24 cellular contexts compared by ENCODE assay signal in genomic region chr17:17351356-17351891, GRCh38. TPM values are rescaled to one million over a fixed set of nuclear protein-coding genes. Genes with fewer than 3 reads are reported as not detected.
DNase-seq lines count a peak whose midpoint lies in the region; ATAC-seq, FAIRE-seq and TF ChIP-seq lines count a peak whose summit lies in the region.
"Had no signal": no experiment of that assay in that cellular context is flagged by ENCODE, and none has a peak within 500 bp of the region (broad histone marks: within the 10 kb centered on the region; RNA-seq: fewer than 3 reads in every experiment).

No MANE protein-coding gene starts in this region.

- H3K27ac ChIP-seq in heart right ventricle (peak overlapping the region in 7 of 10 donors; percentile 9 to 59 (median 48)), SJCRH30 (peak overlapping the region; percentile 86), spleen (peak overlapping the region in 1 of 8 donors; percentile 33)
- H3K27ac ChIP-seq: left lung, SJSA1, thyroid gland had no signal

- no peak for DNase-seq in heart right ventricle
- no peak for DNase-seq in Right ventricle myocardium inferior (ENCODE audit: missing footprints)
- DNase-seq in SJCRH30 = peak; percentile 97 to 98
- DNase-seq in myocyte (ENCODE audit: low read depth) = peak; percentile 99
- DNase-seq in spleen = peak; percentile 63
- DNase-seq in GM12892 (ENCODE audit: insufficient read length) = no peak
- no peak for DNase-seq in activated CD4-positive, CD25-positive, alpha-beta regulatory T cell treated with anti-CD3 and anti-CD28 coated beads, Interleukin-2, amount 50 U/mL, for 72 hours
- no peak for DNase-seq in HAP-1 (ENCODE audit: low spot score in 2 of 2)
- DNase-seq: activated CD4-positive, alpha-beta T cell treated with anti-CD3 and anti-CD28 coated beads, Interleukin-2, amount 10 ng/mL, durations not matched to agents 7 days and 5 days; activated T-cell treated with anti-CD3 and anti-CD28 coated beads, Interleukin-2, amount 50 U/mL, for 4 hours; CD8-positive, alpha-beta T cell; central memory CD4-positive, alpha-beta T cell; effector memory CD8-positive, alpha-beta T cell; Karpas-422; naive thymus-derived CD4-positive, alpha-beta T cell; NCI-H1436; NCI-H2107; occipital lobe; T-helper 9 cell; thyroid gland had no signal

- H3K4me3 ChIP-seq in heart right ventricle = no peak overlapping the region
- H3K4me3 ChIP-seq in SJCRH30 = no peak overlapping the region
- no peak overlapping the region for H3K4me3 ChIP-seq in spleen
- no peak overlapping the region for H3K4me3 ChIP-seq in HAP-1
- H3K4me3 ChIP-seq: GM12878, left lung, SJSA1, thyroid gland had no signal

- 80 to 82% methylated on average over 16 of the region's 16 CpGs for WGBS in heart right ventricle, 2 donors
- 77 to 89% (median 82%) methylated on average over 12 to 16 of the region's 16 CpGs for WGBS in spleen, 5 donors

- in situ Hi-C loops in HAP-1 (cut with MboI; ENCODE audit: low sequenced_read_pairs) = loop anchor here (10.0 kb wide), 1 partner anchor 213 kb away; no protein-coding TSS in a partner anchor

- no peaks in the 10 kb centered on the region for H3K9me3 ChIP-seq in heart right ventricle
- H3K9me3 ChIP-seq in SJCRH30 (replicated peaks) = no peaks in the 10 kb centered on the region
- no peaks in the 10 kb centered on the region for H3K9me3 ChIP-seq in spleen
- no peaks in the 10 kb centered on the region for H3K9me3 ChIP-seq in HAP-1
- H3K9me3 ChIP-seq: BE2C, left lung, SJSA1, thyroid gland had no signal

- no peak for TF ChIP-seq POLR2A in spleen (IDR thresholded peaks at IDR 0.05)
- no peak for TF ChIP-seq POLR2A in GM12892 (IDR thresholded peaks at IDR 0.05; ENCODE audit: low read depth, low read length)

- no peak for TF ChIP-seq CTCF in heart right ventricle (IDR thresholded peaks at IDR 0.05)
- TF ChIP-seq CTCF in spleen (IDR thresholded peaks at IDR 0.05 in 8 of 11, conservative IDR thresholded peaks at IDR 0.05 in 3 of 11) = no peak

- H3K4me1 ChIP-seq in heart right ventricle (peaks cover 9 to 26% (median 17%) of the 10 kb centered on the region in 9 donors), SJCRH30 (peaks cover 56% of the 10 kb centered on the region), spleen (peaks cover 0 to 32% (median 10%) of the 10 kb centered on the region in 6 donors), HAP-1 (no peaks in the 10 kb centered on the region; the same call in 1 of the 2 replicates)

- ATAC-seq in heart right ventricle (peak in 1 of 8 donors; percentile 15), Right ventricle myocardium inferior (no peak)
- ATAC-seq: activated T-cell treated with anti-CD3 and anti-CD28 coated beads, Interleukin-2, amount 50 U/mL, for 4 hours; CD8-positive, alpha-beta T cell; effector memory CD8-positive, alpha-beta T cell; GM12878; left lung; naive thymus-derived CD4-positive, alpha-beta T cell had no signal

- H3K27me3 ChIP-seq in heart right ventricle (no peaks in the 10 kb centered on the region), SJCRH30 (no peaks in the 10 kb centered on the region), spleen (replicated peaks in 1 of 7) (no peaks in the 10 kb centered on the region), HAP-1 (ENCODE audit: low read depth) (no peaks in the 10 kb centered on the region)
- H3K27me3 ChIP-seq: BE2C, SJSA1, thyroid gland had no signal

- no peaks in the 10 kb centered on the region for H3K36me3 ChIP-seq in heart right ventricle
- H3K36me3 ChIP-seq in SJCRH30 = no peaks in the 10 kb centered on the region
- no peaks in the 10 kb centered on the region for H3K36me3 ChIP-seq in spleen
- H3K36me3 ChIP-seq in HAP-1 (replicated peaks) = no peaks in the 10 kb centered on the region
- H3K36me3 ChIP-seq: BE2C, left lung, SJSA1, thyroid gland had no signal

- intact Hi-C loops in heart right ventricle (cut with DNase I) = loop anchor here in 5 of 10 donors (10.0 kb wide), 3 partner anchors 83 to 263 kb away; partner anchors contain the start of gene RASD1 (in 4 of the 5)
- intact Hi-C loops in Right ventricle myocardium inferior (cut with DNase I) = no loop called here
- intact Hi-C loops in spleen (cut with DNase I; ENCODE audit: low total_unique reads) = no loop called here

- no peak for FAIRE-seq in GM12892 (lab: Jason Lieb, UNC)
- FAIRE-seq: GM12878 had no signal

RNA-seq across cellular contexts. Expression of gene NT5M, which starts 48.3 kb away (rescaled TPM):
- 10 to 100 TPM in 5 of 10 donors, 1 to 10 TPM in 5; 7.4 to 15.8 (median 9.8) TPM for total RNA-seq in heart right ventricle
- polyA plus RNA-seq in heart right ventricle = 10 to 100 TPM in 1 of 2 donors, 1 to 10 TPM in 1; 4.9 to 14.8 TPM
- total RNA-seq in Right ventricle myocardium inferior = 8.3 TPM
- 4.2 and 4.4 TPM in 2 replicates for total RNA-seq in SJCRH30 (2014; rRNA removed; shearing (Covaris generic))
- total RNA-seq in myocyte = 12.4 and 19.3 TPM in 2 replicates
- 4.7 TPM for polyA plus RNA-seq in myocyte (2012)
- total RNA-seq in spleen = 1 to 10 TPM; 1.9 to 3.6 (median 2.8) TPM
- polyA plus RNA-seq in spleen = 1 to 10 TPM; 1.2 to 2.6 (median 2.1) TPM
- polyA plus RNA-seq in GM12892 (2012; ENCODE audit: missing spikeins) = 1.6 TPM

Comparison
In these comparisons a context has a peak if more than half of its experiments do, and no peak if none do; other contexts are left out.
1. DNase-seq: peak in SJCRH30 (2 of 2), myocyte (single experiment) and spleen (single experiment); none in heart right ventricle (0 of 2), Right ventricle myocardium inferior (single experiment), GM12892 (single experiment), activated CD4-positive, CD25-positive, alpha-beta regulatory T cell treated with anti-CD3 and anti-CD28 coated beads, Interleukin-2, amount 50 U/mL, for 72 hours (single experiment) and HAP-1 (0 of 2).